Comparison of ENCODE assay signal across 8 cellular contexts in genomic region chr1:154334647-154335350, GRCh38. TPM values are rescaled to one million over a fixed set of nuclear protein-coding genes. Genes with fewer than 3 reads are reported as not detected.
A peak's percentile ranks its signal among the peaks of the same experiment; 100 is the strongest.
DNase-seq lines count a peak whose midpoint lies in the region; ATAC-seq and TF ChIP-seq lines count a peak whose summit lies in the region.

No MANE protein-coding gene starts in this region.

- H3K4me3 Mint-ChIP-seq in T-helper 2 cell treated with Interferon-gamma antibody and Interleukin-4, amounts not matched to agents 5 μg/mL and 100 μg/mL, for 36 hours, result peak overlapping the region; percentile 63

- H3K4me3 ChIP-seq in A673 (ENCODE audit: low read depth, low read length, poor library complexity, severe bottlenecking) (no peak overlapping the region), sigmoid colon (no peak overlapping the region)

- no peaks in the 10 kb centered on the region for H3K9me3 Mint-ChIP-seq in T-helper 2 cell treated with Interferon-gamma antibody and Interleukin-4, amounts not matched to agents 5 μg/mL and 100 μg/mL, for 36 hours

- CTCF ChIA-PET in A673 (lab: Charles Lee), result interaction anchor here (0.5 to 2.2 kb wide), 9 partner anchors 9 to 285 kb away, joined by 3 to 12 read pairs (median 4); no protein-coding TSS in a partner anchor

- peaks cover 76% of the 10 kb centered on the region for H3K36me3 Mint-ChIP-seq in T-helper 2 cell treated with Interferon-gamma antibody and Interleukin-4, amounts not matched to agents 5 μg/mL and 100 μg/mL, for 36 hours (ENCODE audit: low read depth)

- POLR2A ChIA-PET in A673 (lab: Charles Lee; ENCODE audit: low non-redundant PET), result no interaction called here

- no TSS peak for BruUV-seq in A673 (replicated peaks; lab: Mats Ljungman, UMichigan)

- TF ChIP-seq CTCF in A673 (conservative IDR thresholded peaks at IDR 0.05; ENCODE audit: low read depth, low read length), result peak; percentile 92
- peak; percentile 69 to 86 (median 84) for TF ChIP-seq CTCF in sigmoid colon (IDR thresholded peaks at IDR 0.05)

- DNase-seq in A673 (ENCODE audit: low spot score) (peak; percentile 92), NCI-H128 (lab: John Stamatoyannopoulos, UW; ENCODE audit: unreplicated experiment) (peak; percentile 71), amniotic epithelial cell (ENCODE audit: low read depth) (peak; percentile 69), left cardiac atrium (peak; percentile 93), sigmoid colon (peak; percentile 91)
- peak; percentile 84 for DNase-seq in T-helper 2 cell treated with Interferon-gamma antibody and Interleukin-4, amounts not matched to agents 5 μg/mL and 100 μg/mL, for 36 hours (ENCODE audit: low spot score)

- H3K27ac ChIP-seq in A673 (ENCODE audit: low read depth, low read length, poor library complexity, severe bottlenecking) (no peak overlapping the region), sigmoid colon (peak overlapping the region; percentile 65 to 85 (median 74))

- peaks cover 3% of the 10 kb centered on the region for H3K4me1 ChIP-seq in A673 (ENCODE audit: insufficient read depth, low read length, poor library complexity, severe bottlenecking)
- peaks cover 0 to 20% (median 17%) of the 10 kb centered on the region in 4 donors for H3K4me1 ChIP-seq in sigmoid colon

- no peak for TF ChIP-seq EP300 in sigmoid colon (IDR thresholded peaks at IDR 0.05)

- ATAC-seq in GM18858 (IDR thresholded peaks at IDR 0.05; ENCODE audit: unreplicated experiment), result peak; percentile 53
- peak; percentile 80 to 86 for ATAC-seq in left cardiac atrium
- ATAC-seq in GM21737 (IDR thresholded peaks at IDR 0.05; ENCODE audit: unreplicated experiment), result no peak

- intact Hi-C loops in A673 (cut with micrococcal nuclease; ENCODE audit: unreplicated experiment) (loop anchor here (2.0 kb wide), 1 partner anchor 136 kb away; no protein-coding TSS in a partner anchor), left cardiac atrium (cut with DNase I) (no loop called here), sigmoid colon (cut with DNase I) (loop anchor here (5.0 kb wide), 2 partner anchors 62 to 68 kb away; partner anchors contain the start of gene HAX1)

- H3K4me1 Mint-ChIP-seq in T-helper 2 cell treated with Interferon-gamma antibody and Interleukin-4, amounts not matched to agents 5 μg/mL and 100 μg/mL, for 36 hours (ENCODE audit: low read depth), result peaks cover 56% of the 10 kb centered on the region

- H3K27me3 ChIP-seq in A673 (replicated peaks; ENCODE audit: insufficient read depth, low read depth, low read length, poor library complexity), result no peaks in the 10 kb centered on the region
- no peaks in the 10 kb centered on the region for H3K27me3 ChIP-seq in sigmoid colon

- H3K27me3 Mint-ChIP-seq in T-helper 2 cell treated with Interferon-gamma antibody and Interleukin-4, amounts not matched to agents 5 μg/mL and 100 μg/mL, for 36 hours (ENCODE audit: low read depth), result no peaks in the 10 kb centered on the region

- 6 to 12% methylated on average over 9 of the region's 9 CpGs for WGBS in sigmoid colon, 2 donors

- TF ChIP-seq POLR2A in sigmoid colon (IDR thresholded peaks at IDR 0.05), result no peak

- H3K36me3 ChIP-seq in A673 (ENCODE audit: insufficient read depth, low read length, poor library complexity, severe bottlenecking) (peaks cover 54% of the 10 kb centered on the region), sigmoid colon (peaks cover 10 to 75% (median 54%) of the 10 kb centered on the region in 4 donors)

- H3K9me3 ChIP-seq in A673 (ENCODE audit: low read depth, low read length, poor library complexity, severe bottlenecking) (no peaks in the 10 kb centered on the region), sigmoid colon (no peaks in the 10 kb centered on the region)

- peak overlapping the region; percentile 70 for H3K27ac Mint-ChIP-seq in T-helper 2 cell treated with Interferon-gamma antibody and Interleukin-4, amounts not matched to agents 5 μg/mL and 100 μg/mL, for 36 hours

RNA-seq across cellular contexts. Expression of gene ATP8B2, which starts 9.5 kb away (rescaled TPM):
- total RNA-seq in A673 (2021) (29.1 and 32.4 TPM in 2 replicates), left cardiac atrium (10 to 100 TPM; 23.7 to 31.0 TPM), sigmoid colon (10 to 100 TPM; 53.1 to 64.3 (median 56.6) TPM)
- polyA plus RNA-seq in sigmoid colon, result 10 to 100 TPM in 1 of 3 donors, 1 to 10 TPM in 1, under 1 TPM in 1; 0.92 to 17.7 (median 7.2) TPM

RNA-seq across cellular contexts. Expression of gene AQP10, which starts 13.9 kb away (rescaled TPM):
- not detected in 2 replicates for total RNA-seq in A673 (2021)
- total RNA-seq in left cardiac atrium, result not detected
- not detected for total RNA-seq in sigmoid colon
- not detected for polyA plus RNA-seq in sigmoid colon

Comparison
In these comparisons a context has a peak if more than half of its experiments do, and no peak if none do; other contexts are left out.
1. intact Hi-C loops: an anchor here in A673 (2.0 kb wide) and sigmoid colon (5.0 kb wide); none called in left cardiac atrium.